In the genomic region with DNA sequence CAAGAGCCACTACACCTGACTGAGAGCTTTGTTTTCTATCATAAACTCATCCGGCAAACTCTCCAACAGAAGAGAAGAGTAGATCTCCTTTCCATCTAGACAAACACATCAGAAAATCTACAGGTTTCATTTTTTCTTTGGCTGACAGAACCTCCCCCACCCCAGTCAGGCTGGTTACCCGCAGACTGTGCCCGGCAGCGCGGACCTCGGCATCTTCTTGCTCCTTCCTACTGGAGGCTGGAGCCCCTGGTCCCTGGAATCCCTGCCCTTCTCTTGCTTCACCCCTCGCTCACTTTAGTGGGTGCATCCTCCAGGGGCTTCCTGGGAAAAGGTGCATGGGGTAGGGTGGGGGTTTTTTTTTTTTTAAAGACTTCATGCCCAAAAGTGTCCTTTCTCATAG, we compare ENCODE assay signal across 12 cellular contexts. TPM values are rescaled to one million over a fixed set of nuclear protein-coding genes. Genes with fewer than 3 reads are reported as not detected.
"Had no signal": no experiment of that assay in that cellular context is flagged by ENCODE, and none has a peak within 500 bp of the region (broad histone marks: within the 10 kb centered on the region; RNA-seq: fewer than 3 reads in every experiment).

No MANE protein-coding gene starts in this region.

- DNase-seq: GM23248, GOT3, H7, H9, HCEC 1CT, HFFc6 had no signal

- H3K4me1 Mint-ChIP-seq: GM23338 had no signal

- H3K36me3 ChIP-seq: HAP-1 had no signal

- H3K4me2 ChIP-seq: GM23338 had no signal

- H3K27ac ChIP-seq: GM23248 had no signal

- ATAC-seq: GM23338, HCT116 had no signal

- H3K4me3 ChIP-seq: GM23248, GM23338, HAP-1 had no signal

- H2AFZ ChIP-seq: GM23248, GM23338 had no signal

- H3K9me3 Mint-ChIP-seq: GM23338 had no signal

- FAIRE-seq: H1, H54 had no signal

- H3K4me1 ChIP-seq: HAP-1 had no signal

- H3K27ac Mint-ChIP-seq: GM23338, H9, HFFc6 had no signal

- H3K4me3 Mint-ChIP-seq: GM23338, H9, HFFc6 had no signal

- H3K9ac ChIP-seq: GM23248 had no signal

RNA-seq across cellular contexts. Expression of a gene that starts 23.0 kb away (rescaled TPM):
- total RNA-seq: GM23248, H4, HFFc6 had no signal
- polyA plus RNA-seq: GM23248 had no signal
